In the genomic region with DNA sequence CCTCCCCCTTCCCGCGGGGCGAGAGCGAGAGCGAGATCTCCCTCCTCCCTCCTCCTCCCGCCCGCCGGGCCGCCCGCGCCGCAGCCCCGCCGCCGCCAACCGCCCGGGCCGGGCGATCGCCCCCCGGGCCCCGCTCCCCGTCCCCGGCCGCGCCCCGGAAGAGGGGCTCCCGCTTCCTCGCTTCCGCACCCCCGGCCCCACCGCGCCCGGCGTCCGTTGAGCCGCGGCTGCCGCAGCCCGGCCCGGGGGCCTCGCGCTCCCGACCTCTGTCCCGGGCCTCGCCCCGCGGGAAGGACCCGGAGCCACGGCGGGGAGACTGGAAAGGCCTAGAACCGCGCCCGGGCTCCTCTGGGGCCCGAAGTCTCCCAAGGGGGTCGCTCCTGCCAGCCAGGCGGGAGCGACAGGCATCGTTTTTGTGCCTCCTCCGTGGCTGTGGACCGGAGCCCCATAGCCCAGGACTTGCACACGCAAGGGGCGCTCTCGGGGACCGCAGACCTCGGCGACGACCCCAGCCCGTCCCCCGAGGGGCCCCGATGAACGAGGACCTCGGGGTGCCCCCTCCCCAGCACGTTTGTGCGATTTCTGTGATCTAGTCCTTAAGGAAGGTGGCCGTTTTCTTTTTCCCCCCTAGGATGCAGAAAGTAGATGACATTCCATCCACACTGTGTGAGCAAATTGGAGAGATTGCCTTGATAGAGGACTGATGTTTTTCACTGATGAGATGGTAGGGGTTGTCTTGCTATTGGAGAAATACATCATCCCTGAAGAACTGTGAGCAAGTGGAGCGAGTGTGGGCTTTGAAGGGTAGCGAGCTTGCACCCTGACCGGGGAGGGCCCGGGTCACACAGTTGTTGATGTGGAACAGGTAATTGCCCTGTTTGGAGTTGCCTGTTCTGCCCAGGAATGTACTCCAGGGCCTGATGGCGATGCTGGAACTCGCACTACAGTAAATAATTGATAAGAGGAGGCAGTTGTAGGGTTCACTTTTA, we compare ENCODE assay signal across 1 cellular context.
TF ChIP-seq lines count a peak whose summit lies in the region.

No MANE protein-coding gene starts in this region.

TF ChIP-seq in HepG2, 621 proteins besides CTCF, POLR2A, EP300 and RAD21 (continued from another document and continues in another):
- TF ChIP-seq ARID5B (CRISPR knock-in tag; IDR thresholded peaks at IDR 0.05) (no peak), TCF7L2 (IDR thresholded peaks at IDR 0.05; ENCODE audit: low read depth, low read length) (no peak), KDM3A (CRISPR knock-in tag; IDR thresholded peaks at IDR 0.05; ENCODE audit: low read depth) (peak; percentile 43; the same call in 1 of the 2 replicates), MAF1 (CRISPR knock-in tag; IDR thresholded peaks at IDR 0.05; ENCODE audit: borderline replicate concordance) (no peak), SOX6 (IDR thresholded peaks at IDR 0.05) (no peak), SOX6 (CRISPR knock-in tag; IDR thresholded peaks at IDR 0.05) (no peak), KLF6 (CRISPR knock-in tag; IDR thresholded peaks at IDR 0.05) (no peak), ZSCAN30 (CRISPR knock-in tag; IDR thresholded peaks at IDR 0.05) (no peak), MAFK (conservative IDR thresholded peaks at IDR 0.05 in 1 of 2, IDR thresholded peaks at IDR 0.05 in 1 of 2; ENCODE audit: low read length in 2 of 2) (no peak), SMAD3 (CRISPR knock-in tag; IDR thresholded peaks at IDR 0.05) (no peak), ZNF350 (CRISPR knock-in tag; IDR thresholded peaks at IDR 0.05; ENCODE audit: borderline replicate concordance, low read depth) (no peak), ZNF7 (CRISPR knock-in tag; IDR thresholded peaks at IDR 0.05) (no peak), AKAP8 (CRISPR knock-in tag; IDR thresholded peaks at IDR 0.05) (no peak; the same call in none of the 2 replicates), ZNF710 (CRISPR knock-in tag; IDR thresholded peaks at IDR 0.05; ENCODE audit: borderline replicate concordance) (no peak), SMAD1 (CRISPR knock-in tag; IDR thresholded peaks at IDR 0.05; ENCODE audit: borderline replicate concordance, low read depth) (no peak), SMARCE1 (IDR thresholded peaks at IDR 0.05; ENCODE audit: borderline replicate concordance) (no peak), ZNF781 (CRISPR knock-in tag; IDR thresholded peaks at IDR 0.05; ENCODE audit: borderline replicate concordance, not compliant biosample characterization) (peak; percentile 11), FOXK1 (CRISPR knock-in tag; IDR thresholded peaks at IDR 0.05; ENCODE audit: borderline replicate concordance, low read depth) (no peak), ZNF616 (CRISPR knock-in tag; IDR thresholded peaks at IDR 0.05; ENCODE audit: low read depth) (no peak), PRPF4 (IDR thresholded peaks at IDR 0.05; ENCODE audit: low read depth, low read length, poor library complexity, severe bottlenecking) (no peak), ZMYM3 (CRISPR knock-in tag; IDR thresholded peaks at IDR 0.05) (no peak), NR2F1 (CRISPR knock-in tag; IDR thresholded peaks at IDR 0.05) (no peak), TBX2 (CRISPR knock-in tag; IDR thresholded peaks at IDR 0.05; ENCODE audit: borderline replicate concordance) (no peak), PITX1 (CRISPR knock-in tag; IDR thresholded peaks at IDR 0.05) (no peak), ZNF749 (CRISPR knock-in tag; IDR thresholded peaks at IDR 0.05; ENCODE audit: borderline replicate concordance) (peak; percentile 17; the same call in 1 of the 2 replicates), HNRNPK (IDR thresholded peaks at IDR 0.05; ENCODE audit: low read depth, low read length, poor library complexity, severe bottlenecking) (peak; percentile 34), ZNF543 (CRISPR knock-in tag; IDR thresholded peaks at IDR 0.05) (no peak; the same call in 1 of the 2 replicates), MIXL1 (CRISPR knock-in tag; IDR thresholded peaks at IDR 0.05) (no peak), ZNF546 (CRISPR knock-in tag; conservative IDR thresholded peaks at IDR 0.05) (no peak), HES4 (CRISPR knock-in tag; IDR thresholded peaks at IDR 0.05; ENCODE audit: borderline replicate concordance) (no peak), ZBTB8A (CRISPR knock-in tag; IDR thresholded peaks at IDR 0.05; ENCODE audit: borderline replicate concordance, low read depth) (no peak), MYC (CRISPR knock-in tag; IDR thresholded peaks at IDR 0.05; ENCODE audit: borderline replicate concordance) (no peak; the same call in 1 of the 2 replicates), SMARCC2 (IDR thresholded peaks at IDR 0.05) (no peak), EEA1 (CRISPR knock-in tag; IDR thresholded peaks at IDR 0.05; ENCODE audit: borderline replicate concordance) (no peak), ZNF577 (CRISPR knock-in tag; IDR thresholded peaks at IDR 0.05; ENCODE audit: borderline replicate concordance, low read depth) (no peak), HNRNPL (IDR thresholded peaks at IDR 0.05; ENCODE audit: low read depth, low read length) (no peak), RFXANK (CRISPR knock-in tag; IDR thresholded peaks at IDR 0.05) (no peak), ZNF17 (CRISPR knock-in tag; IDR thresholded peaks at IDR 0.05) (no peak), JUND (CRISPR knock-in tag; IDR thresholded peaks at IDR 0.05) (no peak), PHF8 (CRISPR knock-in tag; IDR thresholded peaks at IDR 0.05) (no peak; the same call in none of the 2 replicates), TCF12 (IDR thresholded peaks at IDR 0.05) (no peak), TCF12 (CRISPR knock-in tag; IDR thresholded peaks at IDR 0.05) (no peak), ZNF629 (CRISPR knock-in tag; conservative IDR thresholded peaks at IDR 0.05) (no peak)
- TF ChIP-seq, protein P1, sequence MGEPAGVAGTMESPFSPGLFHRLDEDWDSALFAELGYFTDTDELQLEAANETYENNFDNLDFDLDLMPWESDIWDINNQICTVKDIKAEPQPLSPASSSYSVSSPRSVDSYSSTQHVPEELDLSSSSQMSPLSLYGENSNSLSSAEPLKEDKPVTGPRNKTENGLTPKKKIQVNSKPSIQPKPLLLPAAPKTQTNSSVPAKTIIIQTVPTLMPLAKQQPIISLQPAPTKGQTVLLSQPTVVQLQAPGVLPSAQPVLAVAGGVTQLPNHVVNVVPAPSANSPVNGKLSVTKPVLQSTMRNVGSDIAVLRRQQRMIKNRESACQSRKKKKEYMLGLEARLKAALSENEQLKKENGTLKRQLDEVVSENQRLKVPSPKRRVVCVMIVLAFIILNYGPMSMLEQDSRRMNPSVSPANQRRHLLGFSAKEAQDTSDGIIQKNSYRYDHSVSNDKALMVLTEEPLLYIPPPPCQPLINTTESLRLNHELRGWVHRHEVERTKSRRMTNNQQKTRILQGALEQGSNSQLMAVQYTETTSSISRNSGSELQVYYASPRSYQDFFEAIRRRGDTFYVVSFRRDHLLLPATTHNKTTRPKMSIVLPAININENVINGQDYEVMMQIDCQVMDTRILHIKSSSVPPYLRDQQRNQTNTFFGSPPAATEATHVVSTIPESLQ (CRISPR knock-in tag; conservative IDR thresholded peaks at IDR 0.05), result no peak
- TF ChIP-seq, protein P2, sequence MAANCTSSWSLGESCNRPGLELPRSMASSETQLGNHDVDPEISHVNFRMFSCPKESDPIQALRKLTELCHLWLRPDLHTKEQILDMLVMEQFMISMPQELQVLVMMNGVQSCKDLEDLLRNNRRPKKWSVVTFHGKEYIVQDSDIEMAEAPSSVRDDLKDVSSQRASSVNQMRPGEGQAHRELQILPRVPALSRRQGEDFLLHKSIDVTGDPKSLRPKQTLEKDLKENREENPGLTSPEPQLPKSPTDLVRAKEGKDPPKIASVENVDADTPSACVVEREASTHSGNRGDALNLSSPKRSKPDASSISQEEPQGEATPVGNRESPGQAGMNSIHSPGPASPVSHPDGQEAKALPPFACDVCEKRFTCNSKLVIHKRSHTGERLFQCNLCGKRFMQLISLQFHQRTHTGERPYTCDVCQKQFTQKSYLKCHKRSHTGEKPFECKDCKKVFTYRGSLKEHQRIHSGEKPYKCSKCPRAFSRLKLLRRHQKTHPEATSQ (CRISPR knock-in tag; IDR thresholded peaks at IDR 0.05; ENCODE audit: borderline replicate concordance), result no peak
- TF ChIP-seq, protein P3, sequence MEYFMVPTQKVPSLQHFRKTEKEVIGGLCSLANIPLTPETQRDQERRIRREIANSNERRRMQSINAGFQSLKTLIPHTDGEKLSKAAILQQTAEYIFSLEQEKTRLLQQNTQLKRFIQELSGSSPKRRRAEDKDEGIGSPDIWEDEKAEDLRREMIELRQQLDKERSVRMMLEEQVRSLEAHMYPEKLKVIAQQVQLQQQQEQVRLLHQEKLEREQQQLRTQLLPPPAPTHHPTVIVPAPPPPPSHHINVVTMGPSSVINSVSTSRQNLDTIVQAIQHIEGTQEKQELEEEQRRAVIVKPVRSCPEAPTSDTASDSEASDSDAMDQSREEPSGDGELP (IDR thresholded peaks at IDR 0.05; ENCODE audit: borderline replicate concordance, low read depth), result no peak
- TF ChIP-seq, protein P4, sequence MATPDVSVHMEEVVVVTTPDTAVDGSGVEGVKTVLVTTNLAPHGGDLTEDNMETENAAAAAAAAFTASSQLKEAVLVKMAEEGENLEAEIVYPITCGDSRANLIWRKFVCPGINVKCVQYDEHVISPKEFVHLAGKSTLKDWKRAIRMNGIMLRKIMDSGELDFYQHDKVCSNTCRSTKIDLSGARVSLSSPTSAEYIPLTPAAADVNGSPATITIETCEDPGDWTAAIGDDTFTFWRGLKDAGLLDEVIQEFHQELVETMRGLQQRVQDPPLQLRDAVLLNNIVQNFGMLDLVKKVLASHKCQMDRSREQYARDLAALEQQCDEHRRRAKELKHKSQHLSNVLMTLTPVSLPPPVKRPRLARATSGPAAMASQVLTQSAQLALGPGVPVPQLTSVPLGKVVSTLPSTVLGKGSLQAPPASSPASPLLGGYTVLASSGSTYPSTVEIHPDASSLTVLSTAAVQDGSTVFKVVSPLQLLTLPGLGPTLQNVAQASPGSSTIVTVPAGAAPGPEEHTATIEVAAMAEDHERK (CRISPR knock-in tag; IDR thresholded peaks at IDR 0.05; ENCODE audit: low read depth), result no peak
- TF ChIP-seq, protein P5, sequence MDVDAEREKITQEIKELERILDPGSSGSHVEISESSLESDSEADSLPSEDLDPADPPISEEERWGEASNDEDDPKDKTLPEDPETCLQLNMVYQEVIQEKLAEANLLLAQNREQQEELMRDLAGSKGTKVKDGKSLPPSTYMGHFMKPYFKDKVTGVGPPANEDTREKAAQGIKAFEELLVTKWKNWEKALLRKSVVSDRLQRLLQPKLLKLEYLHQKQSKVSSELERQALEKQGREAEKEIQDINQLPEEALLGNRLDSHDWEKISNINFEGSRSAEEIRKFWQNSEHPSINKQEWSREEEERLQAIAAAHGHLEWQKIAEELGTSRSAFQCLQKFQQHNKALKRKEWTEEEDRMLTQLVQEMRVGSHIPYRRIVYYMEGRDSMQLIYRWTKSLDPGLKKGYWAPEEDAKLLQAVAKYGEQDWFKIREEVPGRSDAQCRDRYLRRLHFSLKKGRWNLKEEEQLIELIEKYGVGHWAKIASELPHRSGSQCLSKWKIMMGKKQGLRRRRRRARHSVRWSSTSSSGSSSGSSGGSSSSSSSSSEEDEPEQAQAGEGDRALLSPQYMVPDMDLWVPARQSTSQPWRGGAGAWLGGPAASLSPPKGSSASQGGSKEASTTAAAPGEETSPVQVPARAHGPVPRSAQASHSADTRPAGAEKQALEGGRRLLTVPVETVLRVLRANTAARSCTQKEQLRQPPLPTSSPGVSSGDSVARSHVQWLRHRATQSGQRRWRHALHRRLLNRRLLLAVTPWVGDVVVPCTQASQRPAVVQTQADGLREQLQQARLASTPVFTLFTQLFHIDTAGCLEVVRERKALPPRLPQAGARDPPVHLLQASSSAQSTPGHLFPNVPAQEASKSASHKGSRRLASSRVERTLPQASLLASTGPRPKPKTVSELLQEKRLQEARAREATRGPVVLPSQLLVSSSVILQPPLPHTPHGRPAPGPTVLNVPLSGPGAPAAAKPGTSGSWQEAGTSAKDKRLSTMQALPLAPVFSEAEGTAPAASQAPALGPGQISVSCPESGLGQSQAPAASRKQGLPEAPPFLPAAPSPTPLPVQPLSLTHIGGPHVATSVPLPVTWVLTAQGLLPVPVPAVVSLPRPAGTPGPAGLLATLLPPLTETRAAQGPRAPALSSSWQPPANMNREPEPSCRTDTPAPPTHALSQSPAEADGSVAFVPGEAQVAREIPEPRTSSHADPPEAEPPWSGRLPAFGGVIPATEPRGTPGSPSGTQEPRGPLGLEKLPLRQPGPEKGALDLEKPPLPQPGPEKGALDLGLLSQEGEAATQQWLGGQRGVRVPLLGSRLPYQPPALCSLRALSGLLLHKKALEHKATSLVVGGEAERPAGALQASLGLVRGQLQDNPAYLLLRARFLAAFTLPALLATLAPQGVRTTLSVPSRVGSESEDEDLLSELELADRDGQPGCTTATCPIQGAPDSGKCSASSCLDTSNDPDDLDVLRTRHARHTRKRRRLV (CRISPR knock-in tag; IDR thresholded peaks at IDR 0.05), result no peak
